In genomic region chr2:47237375-47238357, GRCh38 we compare ENCODE assay signal across 12 cellular contexts.
A peak's percentile ranks its signal among the peaks of the same experiment; 100 is the strongest.
DNase-seq lines count a peak whose midpoint lies in the region; ATAC-seq and TF ChIP-seq lines count a peak whose summit lies in the region.
"Had no signal": no experiment of that assay in that cellular context is flagged by ENCODE, and none has a peak within 500 bp of the region (broad histone marks: within the 10 kb centered on the region; RNA-seq: fewer than 3 reads in every experiment).

No MANE protein-coding gene starts in this region.

- H3K4me1 Mint-ChIP-seq in activated CD4-positive, alpha-beta T cell treated with anti-CD3 and anti-CD28 coated beads for 36 hours, result no peaks in the 10 kb centered on the region
- H3K4me1 Mint-ChIP-seq: naive B cell had no signal

- CTCF ChIA-PET in activated CD4-positive, alpha-beta T cell treated with anti-CD3 and anti-CD28 coated beads for 36 hours (lab: Charles Lee), result no interaction called here

- no peak overlapping the region for H3K27ac Mint-ChIP-seq in activated CD4-positive, alpha-beta T cell treated with anti-CD3 and anti-CD28 coated beads for 36 hours
- H3K27ac Mint-ChIP-seq: activated CD8-positive, alpha-beta T cell treated with anti-CD3 and anti-CD28 coated beads, Interleukin-2, amount 10 ng/mL, durations not matched to agents 7 days and 5 days had no signal

- no peak overlapping the region for H3K4me3 ChIP-seq in choroid plexus epithelial cell (ENCODE audit: low read depth, low read length)
- no peak overlapping the region for H3K4me3 ChIP-seq in tibial nerve
- H3K4me3 ChIP-seq: SK-N-MC had no signal

- DNase-seq in activated CD4-positive, alpha-beta T cell treated with anti-CD3 and anti-CD28 coated beads for 36 hours, result peak; percentile 16
- DNase-seq in activated CD4-positive, alpha-beta T cell treated with anti-CD3 and anti-CD28 coated beads, Interleukin-2, amount 50 U/mL, for 48 hours, result no peak
- peak; percentile 89 for DNase-seq in choroid plexus epithelial cell (ENCODE audit: low read depth)
- peak; percentile 62 for DNase-seq in iPS-NIHi7 (ENCODE audit: extremely low spot score)
- peak; percentile 17 to 26 for DNase-seq in tibial nerve (ENCODE audit: low spot score in 2 of 2)
- no peak for DNase-seq in ACHN
- no peak for DNase-seq in RPMI8226
- DNase-seq in G401 (ENCODE audit: low spot score), result no peak
- DNase-seq: activated CD8-positive, alpha-beta T cell treated with anti-CD3 and anti-CD28 coated beads, Interleukin-2, amount 10 ng/mL, durations not matched to agents 7 days and 5 days; naive B cell; NCI-H345 had no signal

- H3K27ac ChIP-seq in tibial nerve, result no peak overlapping the region
- H3K27ac ChIP-seq: SK-N-MC had no signal

- H3K9me3 Mint-ChIP-seq in activated CD4-positive, alpha-beta T cell treated with anti-CD3 and anti-CD28 coated beads for 36 hours (ENCODE audit: low read depth), result no peaks in the 10 kb centered on the region

- no peaks in the 10 kb centered on the region for H3K9me3 ChIP-seq in tibial nerve

- WGBS in tibial nerve, 2 donors, result 39 to 58% methylated on average over 12 of the region's 12 CpGs

- intact Hi-C loops in activated CD4-positive, alpha-beta T cell treated with anti-CD3 and anti-CD28 coated beads for 36 hours (cut with DNase I, micrococcal nuclease), result no loop called here

- no peaks in the 10 kb centered on the region for H3K36me3 ChIP-seq in tibial nerve

- ATAC-seq in activated CD4-positive, alpha-beta T cell treated with anti-CD3 and anti-CD28 coated beads for 36 hours, result peak; percentile 36
- ATAC-seq: activated CD8-positive, alpha-beta T cell treated with anti-CD3 and anti-CD28 coated beads, Interleukin-2, amount 10 ng/mL, durations not matched to agents 7 days and 5 days had no signal

- no peaks in the 10 kb centered on the region for H3K36me3 Mint-ChIP-seq in activated CD4-positive, alpha-beta T cell treated with anti-CD3 and anti-CD28 coated beads for 36 hours (ENCODE audit: low read depth)
- H3K36me3 Mint-ChIP-seq: naive B cell had no signal

- TF ChIP-seq POLR2A in tibial nerve (IDR thresholded peaks at IDR 0.05), result no peak

- in situ Hi-C loops in ACHN (cut with HindIII; ENCODE audit: low pct_ligation_motif_present, low pct_unique_long_range_greater_than_20kb, low sequenced_read_pairs), result no loop called here
- in situ Hi-C loops in G401 (cut with HindIII; ENCODE audit: low sequenced_read_pairs), result no loop called here

- H3K4me1 ChIP-seq in tibial nerve, result peaks cover 0 to 22% (median 7%) of the 10 kb centered on the region in 4 donors

- POLR2A ChIA-PET in activated CD4-positive, alpha-beta T cell treated with anti-CD3 and anti-CD28 coated beads for 36 hours (lab: Charles Lee), result interaction anchor here (0.5 kb wide), 1 partner anchor 221 kb away, joined by 3 read pairs; no protein-coding TSS in a partner anchor

- TF ChIP-seq EP300 in tibial nerve (IDR thresholded peaks at IDR 0.05), result no peak

- peaks cover 2% of the 10 kb centered on the region for H3K27me3 Mint-ChIP-seq in activated CD4-positive, alpha-beta T cell treated with anti-CD3 and anti-CD28 coated beads for 36 hours

- peak; percentile 16 for TF ChIP-seq CTCF in choroid plexus epithelial cell (conservative IDR thresholded peaks at IDR 0.05; ENCODE audit: low read depth, low read length)
- peak in 1 of 5 experiments; percentile 13 for TF ChIP-seq CTCF in tibial nerve (IDR thresholded peaks at IDR 0.05)

- H3K27me3 ChIP-seq in tibial nerve, result no peaks in the 10 kb centered on the region

- H3K4me3 Mint-ChIP-seq in activated CD4-positive, alpha-beta T cell treated with anti-CD3 and anti-CD28 coated beads for 36 hours, result no peak overlapping the region
- H3K4me3 Mint-ChIP-seq: activated CD8-positive, alpha-beta T cell treated with anti-CD3 and anti-CD28 coated beads, Interleukin-2, amount 10 ng/mL, durations not matched to agents 7 days and 5 days had no signal

Comparison
In these comparisons a context has a peak if more than half of its experiments do, and no peak if none do; other contexts are left out.
1. DNase-seq: peak in activated CD4-positive, alpha-beta T cell treated with anti-CD3 and anti-CD28 coated beads for 36 hours (single experiment), choroid plexus epithelial cell (single experiment), iPS-NIHi7 (single experiment) and tibial nerve (2 of 2); none in activated CD4-positive, alpha-beta T cell treated with anti-CD3 and anti-CD28 coated beads, Interleukin-2, amount 50 U/mL, for 48 hours (0 of 2), ACHN (single experiment), RPMI8226 (single experiment) and G401 (single experiment).